ENCODE assay signal across 2 cellular contexts in the genomic region with DNA sequence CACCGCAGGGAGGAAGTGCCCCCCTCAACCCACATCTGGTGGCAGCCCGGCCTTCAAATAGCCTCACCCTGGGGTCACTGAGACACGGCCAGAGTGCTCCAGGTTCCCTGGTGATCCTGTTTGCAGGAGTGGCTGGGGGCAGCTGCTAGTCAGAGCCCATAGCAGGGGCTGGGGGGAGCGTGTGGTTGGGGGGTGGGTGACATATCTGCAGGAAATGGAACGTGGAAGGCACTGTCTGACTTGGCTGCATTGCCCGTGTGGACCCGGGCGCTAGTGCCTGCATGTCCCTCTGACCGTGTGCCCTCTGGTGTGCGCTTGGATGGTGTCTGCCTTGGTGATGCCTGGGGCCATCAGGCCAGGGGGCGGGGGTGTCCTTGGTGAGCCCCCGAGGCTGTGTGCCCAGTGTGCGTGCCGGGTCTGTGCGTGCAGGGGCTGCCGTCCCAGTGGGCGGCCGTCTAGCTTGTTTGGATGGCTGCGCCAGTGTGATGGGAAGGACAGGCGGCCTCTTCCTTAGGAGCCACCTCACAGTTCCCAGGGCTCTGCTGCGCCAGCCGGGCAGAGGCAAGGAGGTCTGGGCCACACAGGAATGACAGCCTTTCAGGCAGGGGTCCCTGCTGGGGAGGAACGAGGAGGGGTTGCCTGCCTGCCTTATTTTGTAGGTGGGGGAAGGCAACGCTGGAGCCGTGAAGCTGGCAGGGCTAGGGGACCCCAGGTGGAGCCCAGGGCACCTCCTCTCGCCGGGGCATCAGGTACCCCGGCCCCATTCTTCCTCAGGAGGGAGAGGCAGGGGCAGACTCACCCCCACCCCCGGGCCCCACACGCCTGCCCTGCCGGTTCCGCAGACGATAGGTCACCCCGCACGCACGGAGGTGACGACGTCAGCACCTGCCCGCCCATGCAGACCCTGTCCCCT.
A peak's percentile ranks its signal among the peaks of the same experiment; 100 is the strongest.
TF ChIP-seq lines count a peak whose summit lies in the region.

No MANE protein-coding gene starts in this region.

TF ChIP-seq in HCT116, 20 proteins besides CTCF, POLR2A, EP300 and RAD21:
- no peak for TF ChIP-seq EZH2phosphoT487 (IDR thresholded peaks at IDR 0.05; ENCODE audit: borderline replicate concordance)
- TF ChIP-seq, protein P1, sequence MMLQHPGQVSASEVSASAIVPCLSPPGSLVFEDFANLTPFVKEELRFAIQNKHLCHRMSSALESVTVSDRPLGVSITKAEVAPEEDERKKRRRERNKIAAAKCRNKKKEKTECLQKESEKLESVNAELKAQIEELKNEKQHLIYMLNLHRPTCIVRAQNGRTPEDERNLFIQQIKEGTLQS (IDR thresholded peaks at IDR 0.05): no peak
- no peak for TF ChIP-seq EZH2 (IDR thresholded peaks at IDR 0.05)
- no peak for TF ChIP-seq TCF7L2 (IDR thresholded peaks at IDR 0.05; ENCODE audit: borderline replicate concordance, extremely low read depth, insufficient read depth, insufficient read length)
- no peak for TF ChIP-seq POLR2AphosphoS5 (IDR thresholded peaks at IDR 0.05; ENCODE audit: low read depth, low read length)
- TF ChIP-seq, protein P2, sequence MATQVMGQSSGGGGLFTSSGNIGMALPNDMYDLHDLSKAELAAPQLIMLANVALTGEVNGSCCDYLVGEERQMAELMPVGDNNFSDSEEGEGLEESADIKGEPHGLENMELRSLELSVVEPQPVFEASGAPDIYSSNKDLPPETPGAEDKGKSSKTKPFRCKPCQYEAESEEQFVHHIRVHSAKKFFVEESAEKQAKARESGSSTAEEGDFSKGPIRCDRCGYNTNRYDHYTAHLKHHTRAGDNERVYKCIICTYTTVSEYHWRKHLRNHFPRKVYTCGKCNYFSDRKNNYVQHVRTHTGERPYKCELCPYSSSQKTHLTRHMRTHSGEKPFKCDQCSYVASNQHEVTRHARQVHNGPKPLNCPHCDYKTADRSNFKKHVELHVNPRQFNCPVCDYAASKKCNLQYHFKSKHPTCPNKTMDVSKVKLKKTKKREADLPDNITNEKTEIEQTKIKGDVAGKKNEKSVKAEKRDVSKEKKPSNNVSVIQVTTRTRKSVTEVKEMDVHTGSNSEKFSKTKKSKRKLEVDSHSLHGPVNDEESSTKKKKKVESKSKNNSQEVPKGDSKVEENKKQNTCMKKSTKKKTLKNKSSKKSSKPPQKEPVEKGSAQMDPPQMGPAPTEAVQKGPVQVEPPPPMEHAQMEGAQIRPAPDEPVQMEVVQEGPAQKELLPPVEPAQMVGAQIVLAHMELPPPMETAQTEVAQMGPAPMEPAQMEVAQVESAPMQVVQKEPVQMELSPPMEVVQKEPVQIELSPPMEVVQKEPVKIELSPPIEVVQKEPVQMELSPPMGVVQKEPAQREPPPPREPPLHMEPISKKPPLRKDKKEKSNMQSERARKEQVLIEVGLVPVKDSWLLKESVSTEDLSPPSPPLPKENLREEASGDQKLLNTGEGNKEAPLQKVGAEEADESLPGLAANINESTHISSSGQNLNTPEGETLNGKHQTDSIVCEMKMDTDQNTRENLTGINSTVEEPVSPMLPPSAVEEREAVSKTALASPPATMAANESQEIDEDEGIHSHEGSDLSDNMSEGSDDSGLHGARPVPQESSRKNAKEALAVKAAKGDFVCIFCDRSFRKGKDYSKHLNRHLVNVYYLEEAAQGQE (IDR thresholded peaks at IDR 0.05; ENCODE audit: low read depth): no peak
- TF ChIP-seq ZFX (IDR thresholded peaks at IDR 0.05): no peak
- no peak for TF ChIP-seq EGR1 (IDR thresholded peaks at IDR 0.05; ENCODE audit: low read depth)
- no peak for TF ChIP-seq ELF1 (IDR thresholded peaks at IDR 0.05; ENCODE audit: borderline replicate concordance, low read depth)
- no peak for TF ChIP-seq YY1 (IDR thresholded peaks at IDR 0.05; ENCODE audit: extremely low read depth, insufficient replicate concordance, low read depth, low read length)
- TF ChIP-seq FOSL1 (IDR thresholded peaks at IDR 0.05; ENCODE audit: low read depth): no peak
- no peak for TF ChIP-seq CBX3 (IDR thresholded peaks at IDR 0.05; ENCODE audit: low read depth)
- TF ChIP-seq, protein P3, sequence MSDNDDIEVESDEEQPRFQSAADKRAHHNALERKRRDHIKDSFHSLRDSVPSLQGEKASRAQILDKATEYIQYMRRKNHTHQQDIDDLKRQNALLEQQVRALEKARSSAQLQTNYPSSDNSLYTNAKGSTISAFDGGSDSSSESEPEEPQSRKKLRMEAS (IDR thresholded peaks at IDR 0.05): no peak
- TF ChIP-seq SIN3A (IDR thresholded peaks at IDR 0.05; ENCODE audit: low read depth): no peak
- TF ChIP-seq SP1 (IDR thresholded peaks at IDR 0.05; ENCODE audit: low read depth): no peak
- TF ChIP-seq SRF (IDR thresholded peaks at IDR 0.05; ENCODE audit: low read depth): no peak
- TF ChIP-seq CEBPB (IDR thresholded peaks at IDR 0.05; ENCODE audit: low read depth): no peak
- no peak for TF ChIP-seq JUND (IDR thresholded peaks at IDR 0.05)
TF ChIP-seq in HCT116: peak in this region for 0.

TF ChIP-seq in K562, 482 proteins besides CTCF, POLR2A, EP300 and RAD21:
- TF ChIP-seq ADNP (tag; IDR thresholded peaks at IDR 0.05) (no peak), ZFX (CRISPR knock-in tag; IDR thresholded peaks at IDR 0.05) (0 out of 2 replicates have a peak, but pooled peaks have one; percentile 7)
